28 cellular contexts compared by ENCODE assay signal in the genomic region with DNA sequence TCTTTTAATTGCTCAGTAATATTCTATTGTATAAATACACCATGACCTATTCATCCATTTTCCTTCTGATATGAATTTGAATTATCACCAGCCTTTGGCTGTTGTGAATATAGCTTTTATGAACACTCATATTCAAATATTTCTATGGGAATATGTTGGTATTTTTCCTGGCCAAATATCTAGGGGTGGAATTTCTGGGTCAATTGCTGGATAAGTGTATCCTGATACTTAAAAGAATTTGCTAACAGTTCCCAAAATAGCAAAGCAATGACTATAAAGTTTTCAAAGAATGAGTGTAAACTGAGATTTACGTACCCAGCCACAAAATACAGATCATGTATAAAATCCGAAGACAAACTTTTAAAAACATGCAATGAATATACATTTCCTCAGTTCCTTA.
DNase-seq lines count a peak whose midpoint lies in the region; ATAC-seq and TF ChIP-seq lines count a peak whose summit lies in the region.
"Had no signal": no experiment of that assay in that cellular context is flagged by ENCODE, and none has a peak within 500 bp of the region (broad histone marks: within the 10 kb centered on the region; RNA-seq: fewer than 3 reads in every experiment).

No MANE protein-coding gene starts in this region.

- H3K9me3 ChIP-seq in ascending aorta = no peaks in the 10 kb centered on the region
- H3K9me3 ChIP-seq: BLaER1, colonic mucosa, heart right ventricle, MG63 had no signal

- no peaks in the 10 kb centered on the region for H3K36me3 ChIP-seq in ACC112 (ENCODE audit: insufficient read depth, low read length)
- H3K36me3 ChIP-seq in ascending aorta = no peaks in the 10 kb centered on the region
- H3K36me3 ChIP-seq: BLaER1, colonic mucosa, heart right ventricle, MG63 had no signal

- no peaks in the 10 kb centered on the region for H3K36me3 Mint-ChIP-seq in HFFc6 (ENCODE audit: low read depth)
- H3K36me3 Mint-ChIP-seq: activated naive CD8-positive, alpha-beta T cell treated with anti-CD3 and anti-CD28 coated beads, Interleukin-2, amount 10 ng/mL, durations not matched to agents 7 days and 5 days; stimulated activated effector memory CD8-positive, alpha-beta T cell treated with anti-CD3 and anti-CD28 coated beads, Interleukin-12 subunit alpha, Interleukin-12 subunit beta, amount 100 ng/mL, for 72 hours had no signal

- peak overlapping the region; percentile 96 for H3K27ac ChIP-seq in ACC112 (ENCODE audit: low read depth, low read length)
- peak overlapping the region; percentile 56 to 59 for H3K27ac ChIP-seq in ascending aorta
- H3K27ac ChIP-seq: BLaER1, colonic mucosa, foreskin keratinocyte had no signal

- peak overlapping the region; percentile 68 for H2AFZ ChIP-seq in ACC112 (ENCODE audit: low read length, unreplicated experiment)

- H3K27ac Mint-ChIP-seq in HFFc6 = peak overlapping the region; percentile 97
- H3K27ac Mint-ChIP-seq: activated CD8-positive, alpha-beta T cell treated with anti-CD3 and anti-CD28 coated beads, Interleukin-2, amount 10 ng/mL, durations not matched to agents 7 days and 5 days; activated naive CD8-positive, alpha-beta T cell treated with anti-CD3 and anti-CD28 coated beads, Interleukin-2, amount 10 ng/mL, durations not matched to agents 7 days and 5 days; stimulated activated effector memory CD8-positive, alpha-beta T cell treated with anti-CD3 and anti-CD28 coated beads, Interleukin-12 subunit alpha, Interleukin-12 subunit beta, amount 100 ng/mL, for 72 hours had no signal

- TF ChIP-seq CTCF in HFFc6 (IDR thresholded peaks at IDR 0.05) (no peak), ascending aorta (IDR thresholded peaks at IDR 0.05) (no peak)

- peak; percentile 38 for DNase-seq in HFFc6
- no peak for DNase-seq in ascending aorta (ENCODE audit: low spot score in 2 of 2)
- peak; percentile 51 for DNase-seq in fibroblast of peridontal ligament (ENCODE audit: extremely low read depth)
- DNase-seq in stimulated activated CD4-positive, alpha-beta T cell treated with anti-CD3 and anti-CD28 coated beads, Interleukin-1b, Interleukin-23, amount 100 ng/mL, for 48 hours = no peak
- DNase-seq in HuH-7 (ENCODE audit: low spot score) = no peak
- DNase-seq in NCI-H2196 (lab: John Stamatoyannopoulos, UW; ENCODE audit: unreplicated experiment) = no peak
- DNase-seq: 8988T; activated CD4-positive, CD25-positive, alpha-beta regulatory T cell treated with anti-CD3 and anti-CD28 coated beads, Interleukin-2, amount 50 U/mL, for 72 hours; activated CD8-positive, alpha-beta T cell treated with anti-CD3 and anti-CD28 coated beads, Interleukin-2, amount 10 ng/mL, durations not matched to agents 7 days and 5 days; activated effector memory CD4-positive, alpha-beta T cell treated with Interleukin-2 at 50 U/mL for 16 hours; activated naive CD8-positive, alpha-beta T cell treated with anti-CD3 and anti-CD28 coated beads, Interleukin-2, amount 10 ng/mL, durations not matched to agents 7 days and 5 days; activated T-cell treated with anti-CD3 and anti-CD28 coated beads for 4 hours; colonic mucosa; COR-L47; DMS79; heart right ventricle; left colon; MG63; NCI-H2081; NCI-H446; NCI-H82; substantia nigra had no signal

- H3K4me1 ChIP-seq in ACC112 (ENCODE audit: control insufficient read depth, insufficient read depth, low read length, unreplicated experiment) (peaks cover 71% of the 10 kb centered on the region), ascending aorta (peaks cover 0 to 22% of the 10 kb centered on the region in 2 donors)
- H3K4me1 ChIP-seq: colonic mucosa, foreskin keratinocyte had no signal

- no peak for ATAC-seq in HG02623 (IDR thresholded peaks at IDR 0.05; ENCODE audit: unreplicated experiment)
- ATAC-seq: activated CD8-positive, alpha-beta T cell treated with anti-CD3 and anti-CD28 coated beads, Interleukin-2, amount 10 ng/mL, durations not matched to agents 7 days and 5 days; foreskin keratinocyte; heart right ventricle; left colon; Right ventricle myocardium inferior; stimulated activated effector memory CD8-positive, alpha-beta T cell treated with anti-CD3 and anti-CD28 coated beads, Interleukin-12 subunit alpha, Interleukin-12 subunit beta, amount 100 ng/mL, for 72 hours had no signal

- H3K27me3 ChIP-seq in ACC112 (ENCODE audit: insufficient read depth, low read length) (no peaks in the 10 kb centered on the region), ascending aorta (no peaks in the 10 kb centered on the region)
- H3K27me3 ChIP-seq: BLaER1, colonic mucosa, foreskin keratinocyte, heart right ventricle, MG63 had no signal

- H3K27me3 Mint-ChIP-seq in HFFc6 (ENCODE audit: insufficient read depth) = no peaks in the 10 kb centered on the region
- H3K27me3 Mint-ChIP-seq: activated naive CD8-positive, alpha-beta T cell treated with anti-CD3 and anti-CD28 coated beads, Interleukin-2, amount 10 ng/mL, durations not matched to agents 7 days and 5 days had no signal

- peaks cover 98% of the 10 kb centered on the region for H3K4me1 Mint-ChIP-seq in HFFc6 (ENCODE audit: low read depth)
- H3K4me1 Mint-ChIP-seq: activated naive CD8-positive, alpha-beta T cell treated with anti-CD3 and anti-CD28 coated beads, Interleukin-2, amount 10 ng/mL, durations not matched to agents 7 days and 5 days; stimulated activated effector memory CD8-positive, alpha-beta T cell treated with anti-CD3 and anti-CD28 coated beads, Interleukin-12 subunit alpha, Interleukin-12 subunit beta, amount 100 ng/mL, for 72 hours had no signal

- no peaks in the 10 kb centered on the region for H3K79me2 ChIP-seq in ACC112 (ENCODE audit: control insufficient read depth, insufficient read depth, low read length, unreplicated experiment)

- peak overlapping the region; percentile 41; the same call in 1 of the 2 replicates for H3K4me3 ChIP-seq in ACC112 (ENCODE audit: low read depth, low read length)
- no peak overlapping the region for H3K4me3 ChIP-seq in ascending aorta
- H3K4me3 ChIP-seq: BLaER1, colonic mucosa, heart right ventricle, MG63 had no signal

- intact Hi-C loops in ascending aorta (cut with DNase I) = no loop called here

- peak overlapping the region; percentile 63 for H3K4me3 Mint-ChIP-seq in HFFc6
- H3K4me3 Mint-ChIP-seq: activated CD8-positive, alpha-beta T cell treated with anti-CD3 and anti-CD28 coated beads, Interleukin-2, amount 10 ng/mL, durations not matched to agents 7 days and 5 days; activated naive CD8-positive, alpha-beta T cell treated with anti-CD3 and anti-CD28 coated beads, Interleukin-2, amount 10 ng/mL, durations not matched to agents 7 days and 5 days; stimulated activated effector memory CD8-positive, alpha-beta T cell treated with anti-CD3 and anti-CD28 coated beads, Interleukin-12 subunit alpha, Interleukin-12 subunit beta, amount 100 ng/mL, for 72 hours had no signal

- H3K9me3 Mint-ChIP-seq in HFFc6 = no peaks in the 10 kb centered on the region
- H3K9me3 Mint-ChIP-seq: activated naive CD8-positive, alpha-beta T cell treated with anti-CD3 and anti-CD28 coated beads, Interleukin-2, amount 10 ng/mL, durations not matched to agents 7 days and 5 days had no signal

Comparison
In these comparisons a context has a peak if more than half of its experiments do, and no peak if none do; other contexts are left out.
1. DNase-seq: peak in HFFc6 (single experiment) and fibroblast of peridontal ligament (single experiment); none in ascending aorta (0 of 2), stimulated activated CD4-positive, alpha-beta T cell treated with anti-CD3 and anti-CD28 coated beads, Interleukin-1b, Interleukin-23, amount 100 ng/mL, for 48 hours (single experiment), HuH-7 (single experiment) and NCI-H2196 (single experiment).